In genomic region chr10:2972216-2972615, GRCh38 we compare ENCODE assay signal across 20 cellular contexts.
A peak's percentile ranks its signal among the peaks of the same experiment; 100 is the strongest.
DNase-seq lines count a peak whose midpoint lies in the region; ATAC-seq, FAIRE-seq and TF ChIP-seq lines count a peak whose summit lies in the region.
"Had no signal": no experiment of that assay in that cellular context is flagged by ENCODE, and none has a peak within 500 bp of the region (broad histone marks: within the 10 kb centered on the region; RNA-seq: fewer than 3 reads in every experiment).

No MANE protein-coding gene starts in this region.

- no peak overlapping the region for H3K4me3 ChIP-seq in fibroblast of villous mesenchyme (ENCODE audit: low read depth, low read length)
- H3K4me3 ChIP-seq: BLaER1, GM23248 had no signal

- TF ChIP-seq POLR2A in GM12891 (IDR thresholded peaks at IDR 0.05; ENCODE audit: low read depth, low read length), result no peak
- TF ChIP-seq POLR2A in erythroblast (IDR thresholded peaks at IDR 0.05; ENCODE audit: low read length), result no peak

- no peak overlapping the region for H3K27ac Mint-ChIP-seq in nephron progenitor cell
- H3K27ac Mint-ChIP-seq: CD4-positive, alpha-beta memory T cell; IgD-negative memory B cell had no signal

- H3K4me1 Mint-ChIP-seq in nephron progenitor cell, result peaks cover 43% of the 10 kb centered on the region
- H3K4me1 Mint-ChIP-seq: CD14-positive monocyte; CD4-positive, alpha-beta memory T cell; IgD-negative memory B cell had no signal

- no peaks in the 10 kb centered on the region for H3K9me3 Mint-ChIP-seq in nephron progenitor cell
- H3K9me3 Mint-ChIP-seq: CD14-positive monocyte; CD4-positive, alpha-beta memory T cell; IgD-negative memory B cell had no signal

- DNase-seq in LHCN-M2 (ENCODE audit: low read depth), result peak; percentile 73
- peak; percentile 66 for DNase-seq in fibroblast of villous mesenchyme (ENCODE audit: low read depth)
- DNase-seq in nephron progenitor cell, result peak; percentile 33
- no peak for DNase-seq in GM12891 (ENCODE audit: insufficient read length, low spot score)
- no peak for DNase-seq in erythroblast (lab: John Stamatoyannopoulos, UW)
- DNase-seq: 8988T; CD4-positive, alpha-beta memory T cell; DMS153; DMS79; GDM1; GM23248; HCEC 1CT had no signal

- no peak for ATAC-seq in GM19023 (IDR thresholded peaks at IDR 0.05; ENCODE audit: unreplicated experiment)
- no peak for ATAC-seq in GM18519 (IDR thresholded peaks at IDR 0.05; ENCODE audit: low FRiP score, unreplicated experiment)

- no peaks in the 10 kb centered on the region for H3K36me3 Mint-ChIP-seq in nephron progenitor cell (ENCODE audit: low read depth)
- H3K36me3 Mint-ChIP-seq: CD14-positive monocyte; CD4-positive, alpha-beta memory T cell; IgD-negative memory B cell had no signal

- H3K27me3 Mint-ChIP-seq in nephron progenitor cell (ENCODE audit: low read depth, poor library complexity), result peaks cover 3% of the 10 kb centered on the region

- TF ChIP-seq CTCF in fibroblast of villous mesenchyme (IDR thresholded peaks at IDR 0.05; ENCODE audit: insufficient read depth, low read depth, low read length) (no peak), nephron progenitor cell (IDR thresholded peaks at IDR 0.05) (no peak)

- no peak overlapping the region for H3K4me3 Mint-ChIP-seq in nephron progenitor cell
- H3K4me3 Mint-ChIP-seq: CD14-positive monocyte; CD4-positive, alpha-beta memory T cell; IgD-negative memory B cell had no signal

- FAIRE-seq in GM12891 (lab: Jason Lieb, UNC), result no peak
- FAIRE-seq: H54, HepG2, HTR-8/SVneo had no signal

TF ChIP-seq in GM12891, 5 proteins besides CTCF, POLR2A, EP300 and RAD21:
- TF ChIP-seq POLR2AphosphoS5 (IDR thresholded peaks at IDR 0.05; ENCODE audit: low read depth, low read length), result no peak
- TF ChIP-seq PAX5 (IDR thresholded peaks at IDR 0.05; ENCODE audit: insufficient read depth, low read length, severe bottlenecking), result no peak
- no peak for TF ChIP-seq POU2F2 (IDR thresholded peaks at IDR 0.05; ENCODE audit: low read depth, low read length)
- TF ChIP-seq SPI1 (IDR thresholded peaks at IDR 0.05; ENCODE audit: low read depth, low read length), result no peak
- no peak for TF ChIP-seq TAF1 (IDR thresholded peaks at IDR 0.05; ENCODE audit: low read depth, low read length)

Comparison
In these comparisons a context has a peak if more than half of its experiments do, and no peak if none do; other contexts are left out.
1. DNase-seq: peak in LHCN-M2 (single experiment), fibroblast of villous mesenchyme (single experiment) and nephron progenitor cell (single experiment); none in GM12891 (single experiment) and erythroblast (0 of 2).